14 cellular contexts compared by ENCODE assay signal in the genomic region with DNA sequence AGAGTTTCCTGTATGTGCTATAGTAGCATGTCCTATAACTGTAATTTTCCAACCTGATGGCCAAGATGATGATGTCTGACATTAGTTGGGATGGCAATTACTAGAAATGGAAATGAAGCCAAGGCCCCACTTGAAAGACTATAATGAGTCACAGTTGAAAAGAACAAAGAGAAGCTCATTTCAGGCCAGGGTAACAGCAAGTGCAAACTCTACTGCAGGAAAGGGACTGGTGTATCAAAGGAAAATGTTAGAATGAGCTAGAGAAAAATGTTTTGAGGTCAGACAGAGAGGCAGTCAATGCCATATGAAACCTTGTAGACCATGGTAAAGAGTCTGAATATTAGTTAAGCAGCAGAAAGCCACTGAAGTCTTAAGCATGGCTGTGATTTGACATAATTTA.
DNase-seq lines count a peak whose midpoint lies in the region; ATAC-seq, FAIRE-seq and TF ChIP-seq lines count a peak whose summit lies in the region.
"Had no signal": no experiment of that assay in that cellular context is flagged by ENCODE, and none has a peak within 500 bp of the region (broad histone marks: within the 10 kb centered on the region; RNA-seq: fewer than 3 reads in every experiment).

No MANE protein-coding gene starts in this region.

- H3K27me3 ChIP-seq in left lung, result no peaks in the 10 kb centered on the region
- H3K27me3 ChIP-seq: cardiac muscle cell, neural progenitor cell had no signal

- DNase-seq in GM12891 (ENCODE audit: insufficient read length, low spot score) (no peak), astrocyte of the spinal cord (ENCODE audit: low read depth, low spot score) (peak; percentile 76), NCI-H510A (lab: John Stamatoyannopoulos, UW) (no peak), left lung (no peak), NCI-H1048 (lab: John Stamatoyannopoulos, UW) (no peak)
- DNase-seq in stimulated activated CD4-positive, alpha-beta T cell treated with anti-CD3 and anti-CD28 coated beads, Interleukin-4, amount 100 ng/mL, for 4 hours, result no peak
- DNase-seq: C1 segment of cervical spinal cord, T-helper 17 cell had no signal

- FAIRE-seq in GM12891 (lab: Jason Lieb, UNC), result peak; percentile 57
- FAIRE-seq: H54, keratinocyte had no signal

- no peak overlapping the region for H3K27ac ChIP-seq in left lung
- H3K27ac ChIP-seq: cardiac muscle cell, neural progenitor cell had no signal

- ATAC-seq in GM19467 (IDR thresholded peaks at IDR 0.05; ENCODE audit: unreplicated experiment) (peak; percentile 55), HG03432 (IDR thresholded peaks at IDR 0.05; ENCODE audit: unreplicated experiment) (peak; percentile 86), left lung (no peak)
- ATAC-seq: T-helper 17 cell had no signal

- TF ChIP-seq POLR2A in GM12891 (IDR thresholded peaks at IDR 0.05; ENCODE audit: low read depth, low read length), result no peak

- H3K9me3 ChIP-seq in left lung, result no peaks in the 10 kb centered on the region

- H3K4me3 ChIP-seq in astrocyte of the spinal cord (ENCODE audit: low read depth, low read length) (no peak overlapping the region), left lung (no peak overlapping the region)
- H3K4me3 ChIP-seq: cardiac muscle cell, neural progenitor cell had no signal

- no peaks in the 10 kb centered on the region for H3K36me3 ChIP-seq in left lung
- H3K36me3 ChIP-seq: cardiac muscle cell, neural progenitor cell had no signal

- intact Hi-C loops in left lung (cut with DNase I), result no loop called here

- TF ChIP-seq CTCF in astrocyte of the spinal cord (IDR thresholded peaks at IDR 0.05; ENCODE audit: low read depth, low read length) (no peak), left lung (IDR thresholded peaks at IDR 0.05) (no peak)

- H3K4me1 ChIP-seq in left lung, result no peaks in the 10 kb centered on the region
- H3K4me1 ChIP-seq: neural progenitor cell had no signal

- in situ Hi-C loops in astrocyte of the spinal cord (cut with HindIII; ENCODE audit: low sequenced_read_pairs), result no loop called here

TF ChIP-seq in GM12891, 5 proteins besides CTCF, POLR2A, EP300 and RAD21:
- TF ChIP-seq POU2F2 (IDR thresholded peaks at IDR 0.05; ENCODE audit: low read depth, low read length) (no peak), SPI1 (IDR thresholded peaks at IDR 0.05; ENCODE audit: low read depth, low read length) (0 out of 2 replicates have a peak, but pooled peaks have one; percentile 20), POLR2AphosphoS5 (IDR thresholded peaks at IDR 0.05; ENCODE audit: low read depth, low read length) (no peak)
